Comparison of ENCODE assay signal across 9 cellular contexts in genomic region chr4:40909363-40909876, GRCh38.
DNase-seq lines count a peak whose midpoint lies in the region; ATAC-seq and TF ChIP-seq lines count a peak whose summit lies in the region.
"Had no signal": no experiment of that assay in that cellular context is flagged by ENCODE, and none has a peak within 500 bp of the region (broad histone marks: within the 10 kb centered on the region; RNA-seq: fewer than 3 reads in every experiment).

No MANE protein-coding gene starts in this region.

- DNase-seq in Caki2 (ENCODE audit: low read depth): peak; percentile 14
- peak; percentile 48 for DNase-seq in NB4 (ENCODE audit: low read depth)
- DNase-seq in mesenchymal stem cell: peak; percentile 93
- no peak for DNase-seq in mesendoderm
- no peak for DNase-seq in midbrain (lab: John Stamatoyannopoulos, UW)
- no peak for DNase-seq in NCI-H446 (lab: John Stamatoyannopoulos, UW)

- no peaks in the 10 kb centered on the region for H3K27me3 ChIP-seq in mesenchymal stem cell (ENCODE audit: control insufficient read depth in 1 of 2, insufficient read depth in 1 of 2, low read length in 2 of 2)
- H3K27me3 ChIP-seq in mesendoderm (ENCODE audit: insufficient read depth, low read length, poor library complexity): no peaks in the 10 kb centered on the region

- in situ Hi-C loops in Caki2 (cut with HindIII; ENCODE audit: low pct_unique_long_range_greater_than_20kb, low sequenced_read_pairs): no loop called here

- ATAC-seq in activated T-helper 17 cell treated with anti-CD3 and anti-CD28 coated beads, Interleukin-2, amount 50 U/mL, for 72 hours (replicated peaks): peak; percentile 83
- ATAC-seq in GM18498 (IDR thresholded peaks at IDR 0.05; ENCODE audit: unreplicated experiment): no peak

- no peak for TF ChIP-seq CTCF in NB4 (IDR thresholded peaks at IDR 0.05; ENCODE audit: low read depth, low read length)

- H3K18ac ChIP-seq in mesenchymal stem cell (ENCODE audit: low read depth in 1 of 2, low read length in 2 of 2): no peak overlapping the region
- H3K18ac ChIP-seq in mesendoderm (ENCODE audit: low read length): no peak overlapping the region

- H3K4me1 ChIP-seq in mesenchymal stem cell (ENCODE audit: control insufficient read depth, insufficient read depth, low read depth, low read length): peaks cover 13% of the 10 kb centered on the region
- H3K4me1 ChIP-seq in mesendoderm (ENCODE audit: control insufficient read depth, low read depth, low read length): no peaks in the 10 kb centered on the region

- H3K79me1 ChIP-seq in mesenchymal stem cell (replicated peaks; ENCODE audit: low read length, poor library complexity, severe bottlenecking): no peaks in the 10 kb centered on the region
- no peaks in the 10 kb centered on the region for H3K79me1 ChIP-seq in mesendoderm (ENCODE audit: low read length)

- peak overlapping the region; percentile 44 for H3K4me2 ChIP-seq in mesenchymal stem cell (ENCODE audit: low read length, poor library complexity, severe bottlenecking)
- H3K4me2 ChIP-seq in mesendoderm (ENCODE audit: low read length): no peak overlapping the region

- H2AFZ ChIP-seq in mesenchymal stem cell (ENCODE audit: low read depth, low read length): no peak overlapping the region

- no peaks in the 10 kb centered on the region for H3K79me2 ChIP-seq in mesendoderm (ENCODE audit: control insufficient read depth, insufficient read depth, low read length)

- H3K27ac ChIP-seq in mesenchymal stem cell (ENCODE audit: low read length, poor library complexity, severe bottlenecking) (peak overlapping the region; percentile 69), mesendoderm (ENCODE audit: low read depth, low read length) (no peak overlapping the region)

- H3K4me3 Mint-ChIP-seq in activated T-helper 17 cell treated with anti-CD3 and anti-CD28 coated beads, Interleukin-2, amount 50 U/mL, for 72 hours: peak overlapping the region; percentile 80
- H3K4me3 Mint-ChIP-seq: dendritic cell treated with granulocyte-macrophage colony-stimulating factor and Interleukin-4, amounts not matched to agents 40 ng/mL and 50 ng/mL, for 4 days had no signal

- H3K4me1 Mint-ChIP-seq in activated T-helper 17 cell treated with anti-CD3 and anti-CD28 coated beads, Interleukin-2, amount 50 U/mL, for 72 hours: peaks cover 17% of the 10 kb centered on the region

- H4K8ac ChIP-seq in mesenchymal stem cell (ENCODE audit: low read length) (no peak overlapping the region), mesendoderm (ENCODE audit: low read depth, low read length) (no peak overlapping the region)

- no peak overlapping the region for H3K14ac ChIP-seq in mesenchymal stem cell (ENCODE audit: low read length in 2 of 2)

- H4K91ac ChIP-seq in mesenchymal stem cell (ENCODE audit: low read length): no peak overlapping the region

- H2BK12ac ChIP-seq in mesenchymal stem cell (ENCODE audit: low read length in 2 of 2): no peak overlapping the region

- H2BK5ac ChIP-seq in mesenchymal stem cell (ENCODE audit: low read depth, low read length, poor library complexity, severe bottlenecking) (no peak overlapping the region), mesendoderm (ENCODE audit: low read length) (no peak overlapping the region)

- 16% methylated on average over 7 of the region's 8 CpGs for WGBS in mesenchymal stem cell
- no CpG with 5 or more reads among the region's 8 CpGs for WGBS in mesendoderm (ENCODE audit: extremely low coverage, insufficient coverage, low lambda C conversion rate)

- no peak overlapping the region for H4K5ac ChIP-seq in mesendoderm (ENCODE audit: low read length)

- no peak overlapping the region for H3K4ac ChIP-seq in mesenchymal stem cell (ENCODE audit: low read depth in 1 of 2, low read length in 2 of 2)
- H3K4ac ChIP-seq in mesendoderm (ENCODE audit: low read depth, low read length): no peak overlapping the region

- peaks cover 7% of the 10 kb centered on the region for H3K36me3 Mint-ChIP-seq in activated T-helper 17 cell treated with anti-CD3 and anti-CD28 coated beads, Interleukin-2, amount 50 U/mL, for 72 hours (ENCODE audit: low read depth)

- H3K36me3 ChIP-seq in mesenchymal stem cell (ENCODE audit: control insufficient read depth in 1 of 2, insufficient read depth in 2 of 2, low read depth in 1 of 2, low read length in 2 of 2) (peaks cover 0 to 7% of the 10 kb centered on the region in 2 experiments), mesendoderm (ENCODE audit: control insufficient read depth, insufficient read depth, low read length) (no peaks in the 10 kb centered on the region)

- peak overlapping the region; percentile 95 for H3K27ac Mint-ChIP-seq in activated T-helper 17 cell treated with anti-CD3 and anti-CD28 coated beads, Interleukin-2, amount 50 U/mL, for 72 hours
- H3K27ac Mint-ChIP-seq: dendritic cell treated with granulocyte-macrophage colony-stimulating factor and Interleukin-4, amounts not matched to agents 40 ng/mL and 50 ng/mL, for 4 days had no signal

- H3K4me3 ChIP-seq in NB4 (ENCODE audit: low read depth, low read length) (no peak overlapping the region), mesenchymal stem cell (ENCODE audit: insufficient read depth in 1 of 2, low read depth in 1 of 2, low read length in 2 of 2) (no peak overlapping the region), mesendoderm (ENCODE audit: low read length) (no peak overlapping the region)

- H2BK120ac ChIP-seq in mesenchymal stem cell (ENCODE audit: low read depth, low read length) (no peak overlapping the region), mesendoderm (ENCODE audit: low read depth, low read length) (no peak overlapping the region)

- peak overlapping the region; percentile 59 for H3K9ac ChIP-seq in mesenchymal stem cell (ENCODE audit: low read length)
- H3K9ac ChIP-seq in mesendoderm (ENCODE audit: low read length): no peak overlapping the region

- TF ChIP-seq POLR2A in NB4 (IDR thresholded peaks at IDR 0.05; ENCODE audit: extremely low read depth, insufficient read length): no peak

- no peak overlapping the region for H2AK5ac ChIP-seq in mesenchymal stem cell (ENCODE audit: low read length, severe bottlenecking)
- H2AK5ac ChIP-seq in mesendoderm (ENCODE audit: low read length): no peak overlapping the region

- H3K9me3 Mint-ChIP-seq in activated T-helper 17 cell treated with anti-CD3 and anti-CD28 coated beads, Interleukin-2, amount 50 U/mL, for 72 hours: no peaks in the 10 kb centered on the region

- no peaks in the 10 kb centered on the region for H3K9me3 ChIP-seq in mesenchymal stem cell (ENCODE audit: control insufficient read depth, low read length)

- no peak overlapping the region for H2BK15ac ChIP-seq in mesenchymal stem cell (ENCODE audit: low read depth, poor library complexity, severe bottlenecking)
- H2BK15ac ChIP-seq in mesendoderm (replicated peaks; ENCODE audit: low read depth): no peak overlapping the region

- H3K56ac ChIP-seq in mesendoderm (ENCODE audit: low read length): no peak overlapping the region

- H3K23ac ChIP-seq in mesenchymal stem cell (ENCODE audit: low read length in 2 of 2) (no peak overlapping the region), mesendoderm (ENCODE audit: low read length) (no peak overlapping the region)

- H3K27me3 Mint-ChIP-seq in activated T-helper 17 cell treated with anti-CD3 and anti-CD28 coated beads, Interleukin-2, amount 50 U/mL, for 72 hours: peaks cover 4% of the 10 kb centered on the region

Comparison
In these comparisons a context has a peak if more than half of its experiments do, and no peak if none do; other contexts are left out.
1. DNase-seq: peak in Caki2 (single experiment), NB4 (single experiment) and mesenchymal stem cell (single experiment); none in mesendoderm (single experiment), midbrain (single experiment) and NCI-H446 (0 of 2).